Comparison of ENCODE assay signal across 11 cellular contexts in genomic region chr17:77145209-77145608, GRCh38. TPM values are rescaled to one million over a fixed set of nuclear protein-coding genes. Genes with fewer than 3 reads are reported as not detected.
DNase-seq lines count a peak whose midpoint lies in the region; ATAC-seq and TF ChIP-seq lines count a peak whose summit lies in the region.
"Had no signal": no experiment of that assay in that cellular context is flagged by ENCODE, and none has a peak within 500 bp of the region (broad histone marks: within the 10 kb centered on the region; RNA-seq: fewer than 3 reads in every experiment).

No MANE protein-coding gene starts in this region.

- H3K4me3 ChIP-seq in right atrium auricular region (peak overlapping the region in 1 of 2 donors; percentile 98), vagina (peak overlapping the region in 1 of 2 donors; percentile 1)

- H3K4me1 ChIP-seq in right atrium auricular region (peaks cover 0 to 58% of the 10 kb centered on the region in 2 donors), vagina (peaks cover 35% of the 10 kb centered on the region)

- TF ChIP-seq POLR2A in vagina (IDR thresholded peaks at IDR 0.05): no peak

- H3K27ac Mint-ChIP-seq in brain (peak overlapping the region; percentile 11 to 94 (median 76)), naive B cell (peak overlapping the region in 5 of 6 donors; percentile 47 to 90 (median 83))

- peak overlapping the region; percentile 95 to 97 for H3K27ac ChIP-seq in right atrium auricular region
- peak overlapping the region; percentile 67 for H3K27ac ChIP-seq in vagina

- no peak for TF ChIP-seq CTCF in right atrium auricular region (IDR thresholded peaks at IDR 0.05)
- no peak for TF ChIP-seq CTCF in brain (conservative IDR thresholded peaks at IDR 0.05)
- no peak for TF ChIP-seq CTCF in vagina (IDR thresholded peaks at IDR 0.05)

- H3K9me3 ChIP-seq in right atrium auricular region: no peaks in the 10 kb centered on the region
- H3K9me3 ChIP-seq in vagina: no peaks in the 10 kb centered on the region

- H3K4me1 Mint-ChIP-seq in brain (peaks cover 83% of the 10 kb centered on the region), naive B cell (peaks cover 46 to 71% (median 70%) of the 10 kb centered on the region in 3 donors)

- intact Hi-C loops in Right ventricle myocardium inferior (cut with DNase I) (no loop called here), vagina (cut with DNase I) (no loop called here)

- no peaks in the 10 kb centered on the region for H3K27me3 Mint-ChIP-seq in brain
- no peaks in the 10 kb centered on the region for H3K27me3 Mint-ChIP-seq in naive B cell

- ATAC-seq in Right ventricle myocardium inferior (no peak), naive B cell (ENCODE audit: low read depth in 2 of 2) (no peak), GM21515 (IDR thresholded peaks at IDR 0.05; ENCODE audit: unreplicated experiment) (no peak)

- peaks cover 55% of the 10 kb centered on the region for H3K36me3 Mint-ChIP-seq in brain
- H3K36me3 Mint-ChIP-seq in naive B cell: peaks cover 29 to 31% of the 10 kb centered on the region in 2 donors

- no peaks in the 10 kb centered on the region for H3K9me3 Mint-ChIP-seq in brain
- no peaks in the 10 kb centered on the region for H3K9me3 Mint-ChIP-seq in naive B cell

- H3K27me3 ChIP-seq in right atrium auricular region (no peaks in the 10 kb centered on the region), vagina (no peaks in the 10 kb centered on the region)

- H3K36me3 ChIP-seq in right atrium auricular region (peaks cover 29% of the 10 kb centered on the region), vagina (peaks cover 0 to 28% of the 10 kb centered on the region in 2 donors)

- H3K4me3 Mint-ChIP-seq in brain (peak overlapping the region; percentile 14 to 71 (median 66)), naive B cell (peak overlapping the region in 6 of 8 donors; percentile 37 to 77 (median 58))

- DNase-seq in right atrium auricular region (ENCODE audit: low spot score) (no peak), Right ventricle myocardium inferior (ENCODE audit: missing footprints) (no peak), naive B cell (no peak), vagina (ENCODE audit: extremely low spot score in 2 of 2) (no peak), SKM-1 treated with dmso at 0.1 percent for 144 hours (lab: John Stamatoyannopoulos, UW; ENCODE audit: unreplicated experiment) (no peak), HuH-7 (ENCODE audit: low spot score) (no peak)
- DNase-seq: COR-L47; NCI-H748 treated with DMSO at 0.1 percent for 48 hours; stimulated activated CD4-positive, alpha-beta T cell treated with anti-CD3 and anti-CD28 coated beads, Interleukin-15, amount 100 ng/mL, for 24 hours had no signal

RNA-seq across cellular contexts. Expression of gene SEC14L1, which starts 4.4 kb away (rescaled TPM):
- total RNA-seq in right atrium auricular region (10 to 100 TPM; 48.2 to 54.0 TPM), Right ventricle myocardium inferior (65.5 TPM), vagina (40.5 TPM)
- polyA plus RNA-seq in brain (ENCODE audit: insufficient read depth, low read depth, low replicate concordance) (129 TPM), naive B cell (ENCODE audit: low read depth in 6 of 6) (10 to 100 TPM; 14.4 to 21.6 (median 17.4) TPM)
